8 cellular contexts compared by ENCODE assay signal in genomic region chr10:119517235-119518141, GRCh38. TPM values are rescaled to one million over a fixed set of nuclear protein-coding genes. Genes with fewer than 3 reads are reported as not detected.
A peak's percentile ranks its signal among the peaks of the same experiment; 100 is the strongest.
DNase-seq lines count a peak whose midpoint lies in the region; ATAC-seq and TF ChIP-seq lines count a peak whose summit lies in the region.

No MANE protein-coding gene starts in this region.

- TF ChIP-seq CTCF in fibroblast of lung (conservative IDR thresholded peaks at IDR 0.05 in 1 of 2, IDR thresholded peaks at IDR 0.05 in 1 of 2; ENCODE audit: low read depth in 1 of 2, low read length in 2 of 2) = no peak

- peaks cover 42 to 60% (median 55%) of the 10 kb centered on the region in 3 donors for H3K4me1 Mint-ChIP-seq in CD8-positive, alpha-beta memory T cell
- H3K4me1 Mint-ChIP-seq in activated CD4-positive, alpha-beta T cell treated with anti-CD3 and anti-CD28 coated beads for 36 hours = peaks cover 57% of the 10 kb centered on the region

- peak; percentile 55 for ATAC-seq in GM21390 (IDR thresholded peaks at IDR 0.05; ENCODE audit: unreplicated experiment)
- ATAC-seq in activated CD4-positive, alpha-beta T cell treated with anti-CD3 and anti-CD28 coated beads for 36 hours = peak; percentile 66

- no peak overlapping the region for H3K4me2 ChIP-seq in fibroblast of lung (ENCODE audit: extremely low read depth, insufficient read depth, low read length)

- H3K36me3 Mint-ChIP-seq in CD8-positive, alpha-beta memory T cell = peaks cover 0 to 49% (median 6%) of the 10 kb centered on the region in 3 donors
- H3K36me3 Mint-ChIP-seq in activated CD4-positive, alpha-beta T cell treated with anti-CD3 and anti-CD28 coated beads for 36 hours (ENCODE audit: low read depth) = peaks cover 54% of the 10 kb centered on the region

- H3K27ac Mint-ChIP-seq in CD8-positive, alpha-beta memory T cell = peak overlapping the region; percentile 90 to 98 (median 96)
- peak overlapping the region; percentile 98 for H3K27ac Mint-ChIP-seq in activated CD4-positive, alpha-beta T cell treated with anti-CD3 and anti-CD28 coated beads for 36 hours

- no peaks in the 10 kb centered on the region for H3K9me3 ChIP-seq in CD8-positive, alpha-beta memory T cell (ENCODE audit: low read length)
- no peaks in the 10 kb centered on the region for H3K9me3 ChIP-seq in fibroblast of lung (ENCODE audit: control insufficient read depth, insufficient read depth, low read depth, low read length)

- H3K4me1 ChIP-seq in CD8-positive, alpha-beta memory T cell (ENCODE audit: insufficient read depth, low read length) = peaks cover 60% of the 10 kb centered on the region
- peaks cover 12% of the 10 kb centered on the region for H3K4me1 ChIP-seq in fibroblast of lung (ENCODE audit: control insufficient read depth, extremely low read depth, insufficient read depth, low read length)

- POLR2A ChIA-PET in CD8-positive, alpha-beta memory T cell (lab: Charles Lee) = interaction anchor here (0.5 to 3.4 kb wide), 6 partner anchors 12 to 298 kb away, joined by 3 to 24 read pairs (median 3); partner anchors contain the start of gene RGS10
- POLR2A ChIA-PET in activated CD4-positive, alpha-beta T cell treated with anti-CD3 and anti-CD28 coated beads for 36 hours (lab: Charles Lee) = interaction anchor here (0.6 to 1.2 kb wide), 5 partner anchors 13 to 284 kb away, joined by 3 to 4 read pairs (median 4); partner anchors contain the start of gene RGS10

- no peak overlapping the region for H3K9ac ChIP-seq in fibroblast of lung (ENCODE audit: insufficient read depth, low read length)

- H3K79me2 ChIP-seq in fibroblast of lung (ENCODE audit: control insufficient read depth, insufficient read depth, low read length) = no peaks in the 10 kb centered on the region

- intact Hi-C loops in activated CD4-positive, alpha-beta T cell treated with anti-CD3 and anti-CD28 coated beads for 36 hours (cut with DNase I, micrococcal nuclease) = loop anchor here in 1 of 2 experiments (5.0 kb wide), 1 partner anchor 210 kb away; no protein-coding TSS in a partner anchor

- H3K27me3 Mint-ChIP-seq in CD8-positive, alpha-beta memory T cell = no peaks in the 10 kb centered on the region
- H3K27me3 Mint-ChIP-seq in activated CD4-positive, alpha-beta T cell treated with anti-CD3 and anti-CD28 coated beads for 36 hours = no peaks in the 10 kb centered on the region

- peak overlapping the region; percentile 62 to 89 (median 76) for H3K4me3 Mint-ChIP-seq in CD8-positive, alpha-beta memory T cell
- H3K4me3 Mint-ChIP-seq in activated CD4-positive, alpha-beta T cell treated with anti-CD3 and anti-CD28 coated beads for 36 hours = peak overlapping the region; percentile 51

- peak overlapping the region; percentile 58 for H3K27ac ChIP-seq in CD8-positive, alpha-beta memory T cell (ENCODE audit: low read depth, low read length)
- H3K27ac ChIP-seq in fibroblast of lung (ENCODE audit: insufficient read depth, low read length) = peak overlapping the region; percentile 20

- peak overlapping the region; percentile 40 for H3K4me3 ChIP-seq in CD8-positive, alpha-beta memory T cell (ENCODE audit: low read length)
- H3K4me3 ChIP-seq in fibroblast of lung (replicated peaks in 1 of 4; ENCODE audit: control extremely low read depth in 1 of 4, insufficient read depth in 1 of 4, low read depth in 3 of 4, low read length in 4 of 4) = no peak overlapping the region

- no peak overlapping the region for H2AFZ ChIP-seq in fibroblast of lung (ENCODE audit: low read length)

- no peaks in the 10 kb centered on the region for H3K27me3 ChIP-seq in CD8-positive, alpha-beta memory T cell (ENCODE audit: insufficient read depth, low read length, poor library complexity, severe bottlenecking)
- H3K27me3 ChIP-seq in fibroblast of lung (ENCODE audit: control insufficient read depth, insufficient read depth, low read length) = no peaks in the 10 kb centered on the region

- H4K20me1 ChIP-seq in fibroblast of lung (ENCODE audit: control insufficient read depth, extremely low read depth, insufficient read depth, low read length) = no peaks in the 10 kb centered on the region

- CTCF ChIA-PET in CD8-positive, alpha-beta memory T cell (lab: Charles Lee) = interaction anchor here (0.6 to 4.7 kb wide), 13 partner anchors 9 to 342 kb away, joined by 3 to 42 read pairs (median 5); partner anchors contain the start of genes GRK5 and RGS10
- CTCF ChIA-PET in activated CD4-positive, alpha-beta T cell treated with anti-CD3 and anti-CD28 coated beads for 36 hours (lab: Charles Lee) = interaction anchor here (0.5 to 2.5 kb wide), 10 partner anchors 9 to 415 kb away, joined by 3 to 14 read pairs (median 4); partner anchors contain the start of gene RGS10

- H3K9me3 Mint-ChIP-seq in CD8-positive, alpha-beta memory T cell = no peaks in the 10 kb centered on the region
- no peaks in the 10 kb centered on the region for H3K9me3 Mint-ChIP-seq in activated CD4-positive, alpha-beta T cell treated with anti-CD3 and anti-CD28 coated beads for 36 hours (ENCODE audit: low read depth)

- DNase-seq in CD8-positive, alpha-beta memory T cell = peak in 4 of 5 donors; percentile 18 to 69 (median 49)
- DNase-seq in HT1080 (ENCODE audit: low read depth) (peak; percentile 78), fibroblast of lung (ENCODE audit: low read depth in 2 of 2) (peak in 1 of 2 donors; percentile 63), NCI-H510A (lab: John Stamatoyannopoulos, UW) (no peak), NCI-H446 (lab: John Stamatoyannopoulos, UW) (no peak)
- peak; percentile 86 for DNase-seq in activated CD4-positive, alpha-beta T cell treated with anti-CD3 and anti-CD28 coated beads for 36 hours
- DNase-seq in stimulated activated CD4-positive, alpha-beta T cell treated with anti-CD3 and anti-CD28 coated beads, Interleukin-2, amount 100 ng/mL, for 48 hours = peak; percentile 53 to 54

- peaks cover 20% of the 10 kb centered on the region for H3K36me3 ChIP-seq in CD8-positive, alpha-beta memory T cell (ENCODE audit: insufficient read depth, low read length)
- peaks cover 8% of the 10 kb centered on the region for H3K36me3 ChIP-seq in fibroblast of lung (ENCODE audit: control insufficient read depth, insufficient read depth, low read length)

RNA-seq across cellular contexts. Expression of gene RGS10, which starts 25.0 kb away (rescaled TPM):
- total RNA-seq in CD8-positive, alpha-beta memory T cell = 100 to 1,000 TPM; 127 to 130 TPM
- polyA plus RNA-seq in CD8-positive, alpha-beta memory T cell = 182 TPM
- 55.0 and 67.4 TPM in 2 replicates for total RNA-seq in HT1080 (2014; rRNA removed; shearing (Covaris generic))
- 82.1 and 83.1 TPM in 2 replicates for polyA plus RNA-seq in HT1080 (2015; cell fraction: cytosol; rRNA removed)
- polyA plus RNA-seq in HT1080 (2015; cell fraction: nucleus; rRNA removed) = 17.9 and 24.6 TPM in 2 replicates
- 100 to 1,000 TPM; 186 to 191 TPM for total RNA-seq in activated CD4-positive, alpha-beta T cell treated with anti-CD3 and anti-CD28 coated beads for 36 hours
- 50.9 and 67.8 TPM in 2 replicates for total RNA-seq in fibroblast of lung
- polyA plus RNA-seq in fibroblast of lung = 89.4 and 103 TPM in 2 replicates
- 88.1 and 111 TPM in 2 replicates for polyA plus RNA-seq in fibroblast of lung (2012)
- 0.59 and 3.7 TPM in 2 replicates for polyA minus RNA-seq in fibroblast of lung (ENCODE audit: low replicate concordance)

Comparison
In these comparisons a context has a peak if more than half of its experiments do, and no peak if none do; other contexts are left out.
1. DNase-seq: peak in CD8-positive, alpha-beta memory T cell (4 of 5), HT1080 (single experiment), activated CD4-positive, alpha-beta T cell treated with anti-CD3 and anti-CD28 coated beads for 36 hours (single experiment) and stimulated activated CD4-positive, alpha-beta T cell treated with anti-CD3 and anti-CD28 coated beads, Interleukin-2, amount 100 ng/mL, for 48 hours (2 of 2); none in NCI-H510A (single experiment) and NCI-H446 (0 of 2).